ENCODE assay signal across 34 cellular contexts in the genomic region with DNA sequence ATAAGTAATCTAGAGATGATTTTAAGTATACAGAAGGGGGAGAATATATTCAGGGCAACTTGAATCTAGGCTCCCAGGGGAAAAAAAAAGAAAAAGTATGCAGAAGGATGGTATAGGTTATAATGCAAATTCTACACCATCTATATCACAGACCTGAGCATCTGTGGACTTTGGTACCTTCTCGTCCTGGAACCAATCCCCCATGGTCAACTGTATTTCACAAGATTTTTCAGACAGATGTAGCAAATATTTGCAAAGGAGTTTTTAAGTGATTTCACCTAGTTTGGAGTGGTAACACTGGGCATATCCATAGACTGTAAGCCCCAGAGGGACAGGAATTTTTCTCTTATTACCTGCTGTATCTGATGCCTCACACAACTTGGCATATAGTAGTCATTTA.
"Had no signal": no experiment of that assay in that cellular context is flagged by ENCODE, and none has a peak within 500 bp of the region (broad histone marks: within the 10 kb centered on the region; RNA-seq: fewer than 3 reads in every experiment).

No MANE protein-coding gene starts in this region.

- H3K27me3 ChIP-seq: MG63 had no signal

- H3K9me3 ChIP-seq: MG63 had no signal

- DNase-seq: Karpas-422, Kasumi-1, MG63, MM.1S, MV-4-11, NCI-H1048, NCI-H1092, NCI-H1092 treated with DMSO at 0.1 percent for 48 hours, NCI-H1105, NCI-H1105 treated with DMSO at 0.1 percent for 48 hours, NCI-H1417, NCI-H1417 treated with DMSO at 0.1 percent for 48 hours, NCI-H1436, NCI-H1436 treated with DMSO at 0.1 percent for 48 hours, NCI-H146, NCI-H1694, NCI-H1694 treated with DMSO at 0.1 percent for 48 hours, NCI-H187, NCI-H187 treated with DMSO at 0.1 percent for 48 hours, NCI-H1930, NCI-H2029, NCI-H2029 treated with DMSO at 0.1 percent for 48 hours, NCI-H2081, NCI-H2081 treated with DMSO at 0.1 percent for 48 hours, NCI-H2107, NCI-H2171, NCI-H2171 treated with DMSO at 0.1 percent for 48 hours, NCI-H2227 treated with DMSO at 0.1 percent for 48 hours, NCI-H226, NCI-H345, NCI-H446, NCI-H446 treated with DMSO at 0.1 percent for 48 hours, NCI-H510A, NCI-H510A treated with DMSO at 0.1 percent for 48 hours had no signal

- H3K4me3 ChIP-seq: MG63 had no signal
